ENCODE assay signal across 1 cellular context in the genomic region with DNA sequence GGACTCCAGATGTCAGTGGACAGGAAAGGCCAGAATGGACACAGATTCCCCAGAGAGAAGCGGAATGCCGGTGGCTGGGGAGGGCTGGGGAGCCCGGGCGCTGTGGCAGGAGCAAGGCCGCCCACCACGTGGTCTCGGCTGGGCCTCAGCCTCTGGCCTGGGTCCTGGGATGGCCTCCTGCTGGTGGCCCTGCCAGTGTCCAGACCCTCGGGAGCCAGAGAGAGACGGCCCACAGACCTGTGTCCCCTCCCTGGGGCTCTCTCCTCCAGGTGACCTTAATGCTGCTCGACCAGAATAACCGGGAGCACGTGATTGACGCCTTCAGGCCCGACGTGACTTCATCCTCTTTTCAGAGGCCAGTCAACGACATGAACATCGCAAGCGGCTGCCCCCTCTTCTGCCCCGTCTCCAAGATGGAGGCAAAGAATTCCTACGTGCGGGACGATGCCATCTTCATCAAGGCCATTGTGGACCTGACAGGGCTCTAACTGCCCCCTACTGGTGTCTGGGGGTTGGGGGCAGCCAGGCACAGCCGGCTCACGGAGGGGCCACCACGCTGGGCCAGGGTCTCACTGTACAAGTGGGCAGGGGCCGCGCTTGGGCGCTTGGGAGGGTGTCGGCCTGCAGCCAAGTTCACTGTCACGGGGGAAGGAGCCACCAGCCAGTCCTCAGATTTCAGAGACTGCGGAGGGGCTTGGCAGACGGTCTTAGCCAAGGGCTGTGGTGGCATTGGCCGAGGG.
TF ChIP-seq lines count a peak whose summit lies in the region.

No MANE protein-coding gene starts in this region.

TF ChIP-seq in K562, 482 proteins besides CTCF, POLR2A, EP300 and RAD21:
- TF ChIP-seq ZNF143 (CRISPR knock-in tag; IDR thresholded peaks at IDR 0.05) (no peak), RBM22 (IDR thresholded peaks at IDR 0.05; ENCODE audit: low read depth, low read length, poor library complexity, severe bottlenecking) (peak; percentile 20), LEF1 (IDR thresholded peaks at IDR 0.05) (no peak), JUND (IDR thresholded peaks at IDR 0.05; ENCODE audit: borderline replicate concordance, low read depth, low read length) (no peak), JUND (tag; IDR thresholded peaks at IDR 0.05; ENCODE audit: borderline replicate concordance, low read depth, low read length) (no peak), POLR3G (IDR thresholded peaks at IDR 0.05; ENCODE audit: extremely low read depth, insufficient read length, insufficient replicate concordance) (no peak), TCFL5 (CRISPR knock-in tag; conservative IDR thresholded peaks at IDR 0.05) (no peak), PPARD (CRISPR knock-in tag; IDR thresholded peaks at IDR 0.05) (no peak)
- TF ChIP-seq, protein P1, sequence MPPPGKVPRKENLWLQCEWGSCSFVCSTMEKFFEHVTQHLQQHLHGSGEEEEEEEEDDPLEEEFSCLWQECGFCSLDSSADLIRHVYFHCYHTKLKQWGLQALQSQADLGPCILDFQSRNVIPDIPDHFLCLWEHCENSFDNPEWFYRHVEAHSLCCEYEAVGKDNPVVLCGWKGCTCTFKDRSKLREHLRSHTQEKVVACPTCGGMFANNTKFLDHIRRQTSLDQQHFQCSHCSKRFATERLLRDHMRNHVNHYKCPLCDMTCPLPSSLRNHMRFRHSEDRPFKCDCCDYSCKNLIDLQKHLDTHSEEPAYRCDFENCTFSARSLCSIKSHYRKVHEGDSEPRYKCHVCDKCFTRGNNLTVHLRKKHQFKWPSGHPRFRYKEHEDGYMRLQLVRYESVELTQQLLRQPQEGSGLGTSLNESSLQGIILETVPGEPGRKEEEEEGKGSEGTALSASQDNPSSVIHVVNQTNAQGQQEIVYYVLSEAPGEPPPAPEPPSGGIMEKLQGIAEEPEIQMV (tag; conservative IDR thresholded peaks at IDR 0.05; ENCODE audit: low read depth), result no peak
TF ChIP-seq in K562: peak in this region for 1.
